In the genomic region with DNA sequence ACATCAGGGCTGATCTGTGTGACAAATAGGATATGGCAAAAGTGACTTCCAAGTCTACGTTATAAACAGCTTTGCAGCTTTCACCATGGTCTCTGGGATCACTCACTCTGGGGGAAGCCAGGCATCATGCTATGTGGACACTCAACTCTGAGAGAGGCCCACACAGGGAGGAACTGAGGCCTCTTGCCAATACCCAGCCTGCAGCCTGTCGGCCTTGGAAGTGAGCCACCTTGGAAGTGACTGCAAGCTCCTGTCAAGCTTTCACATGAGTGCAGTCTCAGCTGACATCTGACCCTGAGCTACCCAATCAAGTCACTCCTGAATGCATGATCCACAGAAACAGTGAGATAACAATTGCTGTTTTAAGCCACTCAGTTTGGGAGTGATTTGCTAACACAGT, we compare ENCODE assay signal across 12 cellular contexts. TPM values are rescaled to one million over a fixed set of nuclear protein-coding genes. Genes with fewer than 3 reads are reported as not detected.
DNase-seq lines count a peak whose midpoint lies in the region; ATAC-seq and TF ChIP-seq lines count a peak whose summit lies in the region.
"Had no signal": no experiment of that assay in that cellular context is flagged by ENCODE, and none has a peak within 500 bp of the region (broad histone marks: within the 10 kb centered on the region; RNA-seq: fewer than 3 reads in every experiment).

No MANE protein-coding gene starts in this region.

- DNase-seq in AG10803 (ENCODE audit: low read depth) (peak; percentile 75), left cardiac atrium (peak; percentile 83), psoas muscle (peak; percentile 75 to 90), kidney glomerular epithelial cell (lab: John Stamatoyannopoulos, UW) (no peak)
- no peak for DNase-seq in activated T-cell treated with anti-CD3 and anti-CD28 coated beads, Interleukin-2, amount 50 U/mL, for 48 hours
- no peak for DNase-seq in activated CD4-positive, alpha-beta T cell treated with anti-CD3 and anti-CD28 coated beads, Interleukin-2, amount 50 U/mL, for 1 hour
- DNase-seq: activated CD8-positive, alpha-beta memory T cell treated with anti-CD3 and anti-CD28 coated beads, Interleukin-2, amount 50 U/mL, for 4 hours; NCI-H1048 had no signal

- no peaks in the 10 kb centered on the region for H3K27me3 ChIP-seq in psoas muscle (ENCODE audit: insufficient read depth in 3 of 3, low read length in 2 of 3)

- peaks cover 0 to 16% of the 10 kb centered on the region in 2 donors for H3K36me3 ChIP-seq in psoas muscle (ENCODE audit: insufficient read depth in 1 of 2, low read depth in 1 of 2)

- TF ChIP-seq CTCF in AG10803 (conservative IDR thresholded peaks at IDR 0.05; ENCODE audit: low read length) (no peak), brain (conservative IDR thresholded peaks at IDR 0.05) (no peak), psoas muscle (IDR thresholded peaks at IDR 0.05) (no peak)

- intact Hi-C loops in left cardiac atrium (cut with DNase I) (no loop called here), psoas muscle (cut with DNase I) (loop anchor here in 1 of 2 donors (1.0 kb wide), 1 partner anchor 190 kb away; no protein-coding TSS in a partner anchor)

- H3K4me1 ChIP-seq in psoas muscle = peaks cover 21% of the 10 kb centered on the region

- no peak overlapping the region for H3K4me3 Mint-ChIP-seq in brain

- H3K4me3 ChIP-seq in AG10803 (ENCODE audit: low read length) (no peak overlapping the region), psoas muscle (no peak overlapping the region)

- H3K27ac ChIP-seq in psoas muscle = peak overlapping the region; percentile 68

- H3K36me3 Mint-ChIP-seq in brain = peaks cover 60% of the 10 kb centered on the region

- H3K27me3 Mint-ChIP-seq in brain = no peaks in the 10 kb centered on the region

- ATAC-seq in left cardiac atrium (peak; percentile 93 to 96), psoas muscle (peak; percentile 94 to 96 (median 94)), HG03354 (IDR thresholded peaks at IDR 0.05; ENCODE audit: poor library complexity, severe bottlenecking, unreplicated experiment) (no peak)
- ATAC-seq: HCT116 had no signal

- peaks cover 4 to 24% (median 13%) of the 10 kb centered on the region in 5 experiments for H3K9me3 Mint-ChIP-seq in brain

- H3K27ac Mint-ChIP-seq in brain = peak overlapping the region in 4 of 5 experiments; percentile 31 to 80 (median 64)

- H3K4me1 Mint-ChIP-seq in brain = peaks cover 28% of the 10 kb centered on the region

- H3K9me3 ChIP-seq in psoas muscle = no peaks in the 10 kb centered on the region

- 12 to 21% (median 17%) methylated on average over 2 of the region's 2 CpGs for WGBS in psoas muscle, 3 donors

RNA-seq across cellular contexts. Expression of a gene that starts 56.5 kb away (rescaled TPM):
- polyA plus RNA-seq in brain (ENCODE audit: insufficient read depth, low read depth, low replicate concordance) = 11.5 TPM
- 10 to 100 TPM; 38.6 to 62.1 TPM for total RNA-seq in left cardiac atrium
- total RNA-seq in psoas muscle = 10 to 100 TPM; 16.4 to 29.0 (median 21.3) TPM
- 10 to 100 TPM; 12.0 to 15.4 (median 15.2) TPM for polyA plus RNA-seq in psoas muscle
- total RNA-seq: T-helper 1 cell treated with Interleukin-12 subunit alpha and Interleukin-12 subunit beta and Interleukin-4 antibody, amounts not matched to agents 30 ng/mL and 1 ng/mL, for 36 hours had no signal

RNA-seq across cellular contexts. Expression of a gene that starts 57.4 kb away (rescaled TPM):
- polyA plus RNA-seq in brain (ENCODE audit: insufficient read depth, low read depth, low replicate concordance) = 154 TPM
- 10 to 100 TPM; 27.8 to 51.0 TPM for total RNA-seq in left cardiac atrium
- 10 to 100 TPM in 1 of 4 donors, 1 to 10 TPM in 3; 5.8 to 11.9 (median 9.0) TPM for total RNA-seq in psoas muscle
- 10 to 100 TPM; 11.0 to 21.3 (median 14.8) TPM for polyA plus RNA-seq in psoas muscle

Comparison
In these comparisons a context has a peak if more than half of its experiments do, and no peak if none do; other contexts are left out.
1. DNase-seq: peak in AG10803 (single experiment), left cardiac atrium (single experiment) and psoas muscle (2 of 2); none in activated T-cell treated with anti-CD3 and anti-CD28 coated beads, Interleukin-2, amount 50 U/mL, for 48 hours (0 of 2), activated CD4-positive, alpha-beta T cell treated with anti-CD3 and anti-CD28 coated beads, Interleukin-2, amount 50 U/mL, for 1 hour (single experiment) and kidney glomerular epithelial cell (single experiment).